9 cellular contexts compared by ENCODE assay signal in the genomic region with DNA sequence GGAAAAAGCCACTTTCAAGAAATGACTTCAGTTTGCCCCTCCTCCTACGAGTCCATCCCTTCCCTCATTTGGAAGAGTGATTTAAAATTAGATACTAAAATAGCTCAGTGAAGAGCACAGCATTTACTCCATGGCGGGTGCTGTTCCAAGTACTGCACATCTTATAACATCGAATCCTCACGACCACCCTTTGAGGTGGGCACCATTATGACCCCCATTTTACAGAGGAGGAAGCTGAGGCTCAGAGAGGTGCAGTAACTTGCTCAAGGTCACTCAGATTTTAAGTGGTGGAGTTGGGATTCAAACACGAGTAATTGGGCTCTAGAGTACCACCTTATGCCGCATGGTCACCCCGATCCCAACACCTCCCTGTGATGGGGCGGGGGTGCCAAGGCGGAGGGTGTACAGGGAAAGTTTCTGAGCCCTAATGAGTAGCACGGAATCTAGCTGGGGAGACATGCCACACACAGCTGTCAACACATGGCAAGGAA. TPM values are rescaled to one million over a fixed set of nuclear protein-coding genes. Genes with fewer than 3 reads are reported as not detected.
A peak's percentile ranks its signal among the peaks of the same experiment; 100 is the strongest.
DNase-seq lines count a peak whose midpoint lies in the region; FAIRE-seq and TF ChIP-seq lines count a peak whose summit lies in the region.
"Had no signal": no experiment of that assay in that cellular context is flagged by ENCODE, and none has a peak within 500 bp of the region (broad histone marks: within the 10 kb centered on the region; RNA-seq: fewer than 3 reads in every experiment).

No MANE protein-coding gene starts in this region.

- no peak overlapping the region for H2BK5ac ChIP-seq in trophoblast cell (ENCODE audit: low read depth, low read length, poor library complexity)

- no peak overlapping the region for H3K4ac ChIP-seq in trophoblast cell (ENCODE audit: low read depth, low read length)

- H3K27ac ChIP-seq in kidney (ENCODE audit: low read depth in 2 of 2, low read length in 2 of 2) (peak overlapping the region; percentile 57 to 77), stomach smooth muscle (ENCODE audit: low read length) (no peak overlapping the region), trophoblast cell (ENCODE audit: low read depth, low read length) (no peak overlapping the region)
- H3K27ac ChIP-seq in effector memory CD4-positive, alpha-beta T cell (ENCODE audit: insufficient read depth, low read length, poor library complexity, severe bottlenecking): no peak overlapping the region

- no peaks in the 10 kb centered on the region for H3K79me2 ChIP-seq in trophoblast cell (ENCODE audit: control insufficient read depth, insufficient read depth, low read length, poor library complexity)

- H4K8ac ChIP-seq in trophoblast cell (ENCODE audit: low read depth, low read length): no peak overlapping the region

- no peak for TF ChIP-seq CTCF in kidney (IDR thresholded peaks at IDR 0.05; ENCODE audit: borderline replicate concordance, extremely low read depth, insufficient read depth)

- H3K27me3 ChIP-seq in stomach smooth muscle (ENCODE audit: control insufficient read depth in 1 of 2, insufficient read depth in 2 of 2, low read length in 2 of 2): peaks cover under 1 to 7% of the 10 kb centered on the region in 2 donors
- H3K27me3 ChIP-seq in trophoblast cell (ENCODE audit: insufficient read depth, low read length): peaks cover 6% of the 10 kb centered on the region
- no peaks in the 10 kb centered on the region for H3K27me3 ChIP-seq in effector memory CD4-positive, alpha-beta T cell (replicated peaks; ENCODE audit: control insufficient read depth, insufficient read depth, low read length, poor library complexity, severe bottlenecking)

- H3K9me3 ChIP-seq in kidney (ENCODE audit: control insufficient read depth in 1 of 2, low read length in 2 of 2): no peaks in the 10 kb centered on the region
- no peaks in the 10 kb centered on the region for H3K9me3 ChIP-seq in stomach smooth muscle (ENCODE audit: control insufficient read depth in 2 of 2, low read length in 2 of 2)
- H3K9me3 ChIP-seq in trophoblast cell (ENCODE audit: insufficient read depth, low read depth, low read length): peaks cover 2% of the 10 kb centered on the region
- no peaks in the 10 kb centered on the region for H3K9me3 ChIP-seq in effector memory CD4-positive, alpha-beta T cell (ENCODE audit: control insufficient read depth, low read length)

- H4K12ac ChIP-seq in trophoblast cell (ENCODE audit: low read depth, low read length): no peak overlapping the region

- no peak overlapping the region for H4K91ac ChIP-seq in trophoblast cell (ENCODE audit: low read depth, low read length)

- peak overlapping the region; percentile 70 for H3K4me3 Mint-ChIP-seq in activated CD4-positive, alpha-beta T cell treated with anti-CD3 and anti-CD28 coated beads, Interleukin-2, amount 10 ng/mL, durations not matched to agents 24 days and 14 days
- H3K4me3 Mint-ChIP-seq in activated naive CD8-positive, alpha-beta T cell: peak overlapping the region; percentile 80

- no peak overlapping the region for H3K14ac ChIP-seq in trophoblast cell (ENCODE audit: low read length)

- no peaks in the 10 kb centered on the region for H3K36me3 ChIP-seq in kidney (ENCODE audit: control insufficient read depth in 1 of 2, insufficient read depth in 2 of 2, low read length in 2 of 2)
- H3K36me3 ChIP-seq in stomach smooth muscle (ENCODE audit: control insufficient read depth in 2 of 2, insufficient read depth in 2 of 2, low read length in 2 of 2): no peaks in the 10 kb centered on the region
- H3K36me3 ChIP-seq in trophoblast cell (ENCODE audit: control insufficient read depth in 1 of 2, insufficient read depth in 2 of 2, low read length in 2 of 2): no peaks in the 10 kb centered on the region
- H3K36me3 ChIP-seq in effector memory CD4-positive, alpha-beta T cell (ENCODE audit: control insufficient read depth, insufficient read depth, low read length): no peaks in the 10 kb centered on the region

- H3K9ac ChIP-seq in kidney (ENCODE audit: low read length in 2 of 2): no peak overlapping the region
- H3K9ac ChIP-seq in stomach smooth muscle (ENCODE audit: low read length in 2 of 2): no peak overlapping the region
- H3K9ac ChIP-seq in trophoblast cell (ENCODE audit: low read length): no peak overlapping the region

- DNase-seq in activated CD4-positive, alpha-beta T cell treated with anti-CD3 and anti-CD28 coated beads, Interleukin-2, amount 10 ng/mL, durations not matched to agents 24 days and 14 days: no peak
- no peak for DNase-seq in activated CD4-positive, alpha-beta T cell treated with anti-CD3 and anti-CD28 coated beads, Interleukin-2, amount 50 U/mL, for 4 hours
- DNase-seq in kidney (no peak), trophoblast cell (no peak), D341Med (ENCODE audit: low spot score) (no peak)
- DNase-seq in effector memory CD4-positive, alpha-beta T cell: no peak

- H3K79me1 ChIP-seq in trophoblast cell (ENCODE audit: low read length): no peaks in the 10 kb centered on the region

- no peaks in the 10 kb centered on the region for H3K9me3 Mint-ChIP-seq in activated CD4-positive, alpha-beta T cell treated with anti-CD3 and anti-CD28 coated beads, Interleukin-2, amount 10 ng/mL, durations not matched to agents 24 days and 14 days
- H3K9me3 Mint-ChIP-seq in activated naive CD8-positive, alpha-beta T cell (ENCODE audit: low read depth): no peaks in the 10 kb centered on the region

- H3K4me2 ChIP-seq in trophoblast cell (ENCODE audit: low read length): no peak overlapping the region

- H3K27ac Mint-ChIP-seq in activated CD4-positive, alpha-beta T cell treated with anti-CD3 and anti-CD28 coated beads, Interleukin-2, amount 10 ng/mL, durations not matched to agents 24 days and 14 days: no peak overlapping the region
- no peak overlapping the region for H3K27ac Mint-ChIP-seq in activated naive CD8-positive, alpha-beta T cell

- intact Hi-C loops in activated CD4-positive, alpha-beta T cell treated with anti-CD3 and anti-CD28 coated beads, Interleukin-2, amount 10 ng/mL, durations not matched to agents 24 days and 14 days (cut with micrococcal nuclease): loop anchor here (5.0 kb wide), 1 partner anchor 63 kb away; no protein-coding TSS in a partner anchor
- intact Hi-C loops in kidney (cut with DNase I): loop anchor here (10.0 kb wide), 1 partner anchor 66 kb away; no protein-coding TSS in a partner anchor

- H3K4me1 ChIP-seq in kidney (ENCODE audit: control insufficient read depth in 1 of 2, insufficient read depth in 1 of 2, low read depth in 1 of 2, low read length in 2 of 2): peaks cover 28 to 29% of the 10 kb centered on the region in 2 donors
- peaks cover 26% of the 10 kb centered on the region for H3K4me1 ChIP-seq in stomach smooth muscle (ENCODE audit: control insufficient read depth, insufficient read depth, low read length)
- H3K4me1 ChIP-seq in trophoblast cell (ENCODE audit: control insufficient read depth in 1 of 2, insufficient read depth in 2 of 2, low read length in 2 of 2): peaks cover 4 to 8% of the 10 kb centered on the region in 2 experiments
- peaks cover 11% of the 10 kb centered on the region for H3K4me1 ChIP-seq in effector memory CD4-positive, alpha-beta T cell (ENCODE audit: control insufficient read depth, insufficient read depth, low read length, poor library complexity, severe bottlenecking)

- WGBS in trophoblast cell (ENCODE audit: extremely low coverage, insufficient coverage, insufficient read length): no CpG with 5 or more reads among the region's 10 CpGs

- H3K4me3 ChIP-seq in kidney (ENCODE audit: low read length in 2 of 2): peak overlapping the region in 1 of 2 donors; percentile 50
- H3K4me3 ChIP-seq in stomach smooth muscle (ENCODE audit: low read length in 2 of 2): peak overlapping the region; percentile 52 to 69
- no peak overlapping the region for H3K4me3 ChIP-seq in trophoblast cell (ENCODE audit: low read depth, low read length)
- H3K4me3 ChIP-seq in effector memory CD4-positive, alpha-beta T cell (ENCODE audit: insufficient read depth, low read depth, low read length, poor library complexity, severe bottlenecking): no peak overlapping the region

- H3K23ac ChIP-seq in trophoblast cell (ENCODE audit: low read length): no peak overlapping the region

- H3K4me1 Mint-ChIP-seq in activated CD4-positive, alpha-beta T cell treated with anti-CD3 and anti-CD28 coated beads, Interleukin-2, amount 10 ng/mL, durations not matched to agents 24 days and 14 days: peaks cover 8% of the 10 kb centered on the region
- peaks cover 10% of the 10 kb centered on the region for H3K4me1 Mint-ChIP-seq in activated naive CD8-positive, alpha-beta T cell (ENCODE audit: low read depth)

- H3K36me3 Mint-ChIP-seq in activated CD4-positive, alpha-beta T cell treated with anti-CD3 and anti-CD28 coated beads, Interleukin-2, amount 10 ng/mL, durations not matched to agents 24 days and 14 days (ENCODE audit: low read depth): no peaks in the 10 kb centered on the region
- H3K36me3 Mint-ChIP-seq in activated naive CD8-positive, alpha-beta T cell: no peaks in the 10 kb centered on the region

- no peak overlapping the region for H2BK120ac ChIP-seq in trophoblast cell (ENCODE audit: insufficient read depth, low read length, poor library complexity)

- no peak overlapping the region for H2AK5ac ChIP-seq in trophoblast cell (ENCODE audit: low read length)

- H2BK12ac ChIP-seq in trophoblast cell (ENCODE audit: low read length): no peak overlapping the region

- no peak for FAIRE-seq in kidney (lab: Jason Lieb, UNC)

- H3K18ac ChIP-seq in trophoblast cell (ENCODE audit: low read length): no peak overlapping the region

- peaks cover 38% of the 10 kb centered on the region for H3K27me3 Mint-ChIP-seq in activated CD4-positive, alpha-beta T cell treated with anti-CD3 and anti-CD28 coated beads, Interleukin-2, amount 10 ng/mL, durations not matched to agents 24 days and 14 days
- H3K27me3 Mint-ChIP-seq in activated naive CD8-positive, alpha-beta T cell: no peaks in the 10 kb centered on the region

- no peak overlapping the region for H2AFZ ChIP-seq in trophoblast cell (ENCODE audit: insufficient read depth, low read length, poor library complexity)

RNA-seq across cellular contexts. Expression of a gene that starts 25.5 kb away (rescaled TPM):
- total RNA-seq in activated CD4-positive, alpha-beta T cell treated with anti-CD3 and anti-CD28 coated beads, Interleukin-2, amount 10 ng/mL, durations not matched to agents 24 days and 14 days: 0.62 and 0.72 TPM in 2 replicates
- 0.31 TPM for total RNA-seq in kidney
- polyA plus RNA-seq in kidney (ENCODE audit: insufficient read depth, low read depth, low replicate concordance): 0.26 TPM
- polyA plus RNA-seq in trophoblast cell (2013): 0.01 TPM in 2 replicates

RNA-seq across cellular contexts. Expression of a gene that starts 29.2 kb away (rescaled TPM):
- not detected in 2 replicates for total RNA-seq in activated CD4-positive, alpha-beta T cell treated with anti-CD3 and anti-CD28 coated beads, Interleukin-2, amount 10 ng/mL, durations not matched to agents 24 days and 14 days
- 2.0 TPM for total RNA-seq in kidney
- polyA plus RNA-seq in kidney (ENCODE audit: insufficient read depth, low read depth, low replicate concordance): 34.8 TPM
- polyA plus RNA-seq in trophoblast cell (2013): not detected in 2 replicates
- total RNA-seq: glomerular endothelial cell had no signal

RNA-seq across cellular contexts. Expression of a gene that starts 39.5 kb away (rescaled TPM):
- total RNA-seq in activated CD4-positive, alpha-beta T cell treated with anti-CD3 and anti-CD28 coated beads, Interleukin-2, amount 10 ng/mL, durations not matched to agents 24 days and 14 days: 78.9 and 79.6 TPM in 2 replicates
- 74.3 TPM for total RNA-seq in kidney
- polyA plus RNA-seq in kidney (ENCODE audit: insufficient read depth, low read depth, low replicate concordance): 373 TPM
- polyA plus RNA-seq in trophoblast cell (2013): 29.4 and 33.8 TPM in 2 replicates

RNA-seq across cellular contexts. Expression of a gene that starts 39.8 kb away (rescaled TPM):
- 0.43 and 0.79 TPM in 2 replicates for total RNA-seq in activated CD4-positive, alpha-beta T cell treated with anti-CD3 and anti-CD28 coated beads, Interleukin-2, amount 10 ng/mL, durations not matched to agents 24 days and 14 days
- total RNA-seq in kidney: 5.6 TPM
- polyA plus RNA-seq in kidney (ENCODE audit: insufficient read depth, low read depth, low replicate concordance): 14.3 TPM
- 0.19 and 0.82 TPM in 2 replicates for polyA plus RNA-seq in trophoblast cell (2013)
- total RNA-seq: glomerular endothelial cell had no signal

Comparison
In these comparisons a context has a peak if more than half of its experiments do, and no peak if none do; other contexts are left out.
1. H3K27ac ChIP-seq: peak in kidney (2 of 2); none in stomach smooth muscle (single experiment), trophoblast cell (single experiment) and effector memory CD4-positive, alpha-beta T cell (single experiment).
2. H3K4me3 ChIP-seq: peak in stomach smooth muscle (2 of 2); none in trophoblast cell (single experiment) and effector memory CD4-positive, alpha-beta T cell (single experiment).